Comparison of ENCODE assay signal across 28 cellular contexts in the genomic region with DNA sequence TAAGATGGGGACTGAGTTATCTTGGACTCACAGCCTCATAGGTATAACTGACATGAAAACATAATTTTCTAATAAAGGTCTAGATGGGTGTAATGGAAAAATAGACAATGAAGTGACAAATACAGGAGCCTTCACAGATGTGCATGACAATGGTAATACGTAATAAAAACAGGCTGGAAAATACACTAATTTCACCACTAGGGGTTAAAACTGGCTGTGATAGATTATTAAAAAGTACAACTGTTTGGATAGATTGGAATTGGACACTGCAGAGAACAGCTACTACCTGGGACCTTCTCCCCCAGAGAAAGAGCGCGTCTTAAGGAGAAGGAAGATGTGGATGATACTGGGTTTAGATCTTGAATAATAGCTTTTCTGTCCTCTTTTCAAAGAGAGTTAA. TPM values are rescaled to one million over a fixed set of nuclear protein-coding genes. Genes with fewer than 3 reads are reported as not detected.
DNase-seq lines count a peak whose midpoint lies in the region; ATAC-seq, FAIRE-seq and TF ChIP-seq lines count a peak whose summit lies in the region.
"Had no signal": no experiment of that assay in that cellular context is flagged by ENCODE, and none has a peak within 500 bp of the region (broad histone marks: within the 10 kb centered on the region; RNA-seq: fewer than 3 reads in every experiment).

No MANE protein-coding gene starts in this region.

- CTCF ChIA-PET in A549 (lab: Yijun Ruan, JAX) = interaction anchor here (0.8 to 1.8 kb wide), 2 partner anchors 420 to 439 kb away, joined by 3 to 7 read pairs; no protein-coding TSS in a partner anchor

- TF ChIP-seq POLR2A in A549 (IDR thresholded peaks at IDR 0.05; ENCODE audit: low read length) (no peak), gastroesophageal sphincter (IDR thresholded peaks at IDR 0.05) (no peak)

- H3K27me3 ChIP-seq in kidney epithelial cell (ENCODE audit: control insufficient read depth, insufficient read depth, low read length) (no peaks in the 10 kb centered on the region), aorta (ENCODE audit: control insufficient read depth in 1 of 2, insufficient read depth in 2 of 2, low read length in 1 of 2) (no peaks in the 10 kb centered on the region), gastroesophageal sphincter (peaks cover 44% of the 10 kb centered on the region)
- H3K27me3 ChIP-seq: ovary, right atrium auricular region, tibial nerve had no signal

- TF ChIP-seq CTCF in A549 (IDR thresholded peaks at IDR 0.05) (peak; percentile 12; the same call in 1 of the 3 replicates), VCaP (conservative IDR thresholded peaks at IDR 0.05) (peak; percentile 24; the same call in 1 of the 2 replicates), kidney epithelial cell (IDR thresholded peaks at IDR 0.05; ENCODE audit: insufficient read depth, low read length, poor library complexity, severe bottlenecking) (peak; percentile 10), gastroesophageal sphincter (IDR thresholded peaks at IDR 0.05) (no peak)

- H3K9me3 ChIP-seq in A549 (no peaks in the 10 kb centered on the region), aorta (ENCODE audit: control insufficient read depth, low read length) (no peaks in the 10 kb centered on the region), gastroesophageal sphincter (no peaks in the 10 kb centered on the region)
- H3K9me3 ChIP-seq: ovary, right atrium auricular region, spleen, tibial nerve had no signal

- no peak overlapping the region for H3K4me3 ChIP-seq in A549
- no peak overlapping the region for H3K4me3 ChIP-seq in kidney epithelial cell (ENCODE audit: low read depth, low read length)
- H3K4me3 ChIP-seq in aorta (ENCODE audit: low read length in 2 of 2) = no peak overlapping the region
- no peak overlapping the region for H3K4me3 ChIP-seq in gastroesophageal sphincter
- H3K4me3 ChIP-seq: ovary, right atrium auricular region, SK-N-MC, spleen, tibial nerve had no signal

- H3K27ac ChIP-seq in A549 = no peak overlapping the region
- H3K27ac ChIP-seq in VCaP = no peak overlapping the region
- H3K27ac ChIP-seq in aorta (ENCODE audit: low read depth in 1 of 2, low read length in 2 of 2) = no peak overlapping the region
- H3K27ac ChIP-seq in gastroesophageal sphincter = no peak overlapping the region
- H3K27ac ChIP-seq: KMS-11, ovary, right atrium auricular region, SK-N-MC, spleen, tibial nerve had no signal

- TF ChIP-seq RAD21 in A549 (conservative IDR thresholded peaks at IDR 0.05 in 1 of 2, IDR thresholded peaks at IDR 0.05 in 1 of 2) = no peak

- intact Hi-C loops in aorta (cut with DNase I) = no loop called here

- TF ChIP-seq EP300 in A549 (IDR thresholded peaks at IDR 0.05) (no peak), gastroesophageal sphincter (IDR thresholded peaks at IDR 0.05) (no peak)

- H3K4me1 ChIP-seq in A549 (no peaks in the 10 kb centered on the region), aorta (ENCODE audit: control insufficient read depth in 1 of 2, insufficient read depth in 2 of 2, low read length in 2 of 2) (no peaks in the 10 kb centered on the region), gastroesophageal sphincter (no peaks in the 10 kb centered on the region)
- H3K4me1 ChIP-seq: right atrium auricular region, tibial nerve had no signal

- ATAC-seq in A549 (0 out of 6 replicates have a peak, but pooled peaks of 1 of the 2 experiments have one; percentile 21), aorta (ENCODE audit: low FRiP score) (no peak), gastroesophageal sphincter (no peak)
- ATAC-seq: activated CD8-positive, alpha-beta T cell treated with anti-CD3 and anti-CD28 coated beads, Interleukin-2, amount 10 ng/mL, durations not matched to agents 7 days and 5 days; natural killer cell had no signal

- WGBS in A549 (ENCODE audit: missing lambda C conversion rate) = 68% methylated on average over 3 of the region's 3 CpGs
- WGBS in aorta, 2 donors = 96 to 99% methylated on average over 3 of the region's 3 CpGs
- WGBS in gastroesophageal sphincter (ENCODE audit: low coverage in 1 of 2), 2 donors = 86 to 90% methylated on average over 3 of the region's 3 CpGs

- no peak for FAIRE-seq in A549 (lab: Jason Lieb, UNC)
- no peak for FAIRE-seq in RCC 7860 (lab: Jason Lieb, UNC)
- FAIRE-seq: A204.1, TTC549 had no signal

- H3K4me2 ChIP-seq in A549 = no peak overlapping the region
- H3K4me2 ChIP-seq: KMS-11 had no signal

- no peaks in the 10 kb centered on the region for H3K36me3 ChIP-seq in kidney epithelial cell (ENCODE audit: control insufficient read depth, insufficient read depth, low read length)
- no peaks in the 10 kb centered on the region for H3K36me3 ChIP-seq in aorta (ENCODE audit: control insufficient read depth in 1 of 2, insufficient read depth in 2 of 2, low read length in 1 of 2)
- no peaks in the 10 kb centered on the region for H3K36me3 ChIP-seq in gastroesophageal sphincter
- H3K36me3 ChIP-seq: ovary, right atrium auricular region, spleen, tibial nerve had no signal

- DNase-seq in A549 (ENCODE audit: low read depth in 1 of 2, low spot score in 1 of 2) (no peak), HT-29 (ENCODE audit: low spot score) (peak; percentile 7), kidney epithelial cell (ENCODE audit: low read depth) (no peak), RCC 7860 (ENCODE audit: low spot score) (no peak), dermis blood vessel endothelial cell (no peak), aorta (no peak)
- DNase-seq: activated CD4-positive, alpha-beta T cell treated with anti-CD3 and anti-CD28 coated beads for 1 hour; activated CD8-positive, alpha-beta T cell treated with anti-CD3 and anti-CD28 coated beads, Interleukin-2, amount 10 ng/mL, durations not matched to agents 7 days and 5 days; activated effector memory CD4-positive, alpha-beta T cell treated with anti-CD3 and anti-CD28 coated beads, Interleukin-2, amount 50 U/mL, for 16 hours; activated naive CD8-positive, alpha-beta T cell treated with anti-CD3 and anti-CD28 coated beads for 36 hours; CD8-positive, alpha-beta memory T cell; cerebellar nuclear complex; H7; islet precursor cell; MV-4-11; natural killer cell; NCI-H2171; ovary; RPMI8226; spleen had no signal

- POLR2A ChIA-PET in A549 (lab: Yijun Ruan, JAX) = no interaction called here

TF ChIP-seq in A549, 52 proteins besides CTCF, POLR2A, EP300 and RAD21 (continues in another document):
- TF ChIP-seq RCOR1 (IDR thresholded peaks at IDR 0.05; ENCODE audit: low read depth, low read length) = no peak
- TF ChIP-seq CEBPB (IDR thresholded peaks at IDR 0.05) = no peak
- TF ChIP-seq FOXS1 (CRISPR knock-in tag; IDR thresholded peaks at IDR 0.05) = no peak
- no peak for TF ChIP-seq NFE2L2 (conservative IDR thresholded peaks at IDR 0.05; ENCODE audit: low read length)
- TF ChIP-seq MAZ (IDR thresholded peaks at IDR 0.05; ENCODE audit: borderline replicate concordance, low read depth, low read length) = no peak
- TF ChIP-seq, protein P1, sequence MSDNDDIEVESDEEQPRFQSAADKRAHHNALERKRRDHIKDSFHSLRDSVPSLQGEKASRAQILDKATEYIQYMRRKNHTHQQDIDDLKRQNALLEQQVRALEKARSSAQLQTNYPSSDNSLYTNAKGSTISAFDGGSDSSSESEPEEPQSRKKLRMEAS (IDR thresholded peaks at IDR 0.05) = no peak
- TF ChIP-seq HEYL (CRISPR knock-in tag; IDR thresholded peaks at IDR 0.05) = no peak
- TF ChIP-seq, protein P2, sequence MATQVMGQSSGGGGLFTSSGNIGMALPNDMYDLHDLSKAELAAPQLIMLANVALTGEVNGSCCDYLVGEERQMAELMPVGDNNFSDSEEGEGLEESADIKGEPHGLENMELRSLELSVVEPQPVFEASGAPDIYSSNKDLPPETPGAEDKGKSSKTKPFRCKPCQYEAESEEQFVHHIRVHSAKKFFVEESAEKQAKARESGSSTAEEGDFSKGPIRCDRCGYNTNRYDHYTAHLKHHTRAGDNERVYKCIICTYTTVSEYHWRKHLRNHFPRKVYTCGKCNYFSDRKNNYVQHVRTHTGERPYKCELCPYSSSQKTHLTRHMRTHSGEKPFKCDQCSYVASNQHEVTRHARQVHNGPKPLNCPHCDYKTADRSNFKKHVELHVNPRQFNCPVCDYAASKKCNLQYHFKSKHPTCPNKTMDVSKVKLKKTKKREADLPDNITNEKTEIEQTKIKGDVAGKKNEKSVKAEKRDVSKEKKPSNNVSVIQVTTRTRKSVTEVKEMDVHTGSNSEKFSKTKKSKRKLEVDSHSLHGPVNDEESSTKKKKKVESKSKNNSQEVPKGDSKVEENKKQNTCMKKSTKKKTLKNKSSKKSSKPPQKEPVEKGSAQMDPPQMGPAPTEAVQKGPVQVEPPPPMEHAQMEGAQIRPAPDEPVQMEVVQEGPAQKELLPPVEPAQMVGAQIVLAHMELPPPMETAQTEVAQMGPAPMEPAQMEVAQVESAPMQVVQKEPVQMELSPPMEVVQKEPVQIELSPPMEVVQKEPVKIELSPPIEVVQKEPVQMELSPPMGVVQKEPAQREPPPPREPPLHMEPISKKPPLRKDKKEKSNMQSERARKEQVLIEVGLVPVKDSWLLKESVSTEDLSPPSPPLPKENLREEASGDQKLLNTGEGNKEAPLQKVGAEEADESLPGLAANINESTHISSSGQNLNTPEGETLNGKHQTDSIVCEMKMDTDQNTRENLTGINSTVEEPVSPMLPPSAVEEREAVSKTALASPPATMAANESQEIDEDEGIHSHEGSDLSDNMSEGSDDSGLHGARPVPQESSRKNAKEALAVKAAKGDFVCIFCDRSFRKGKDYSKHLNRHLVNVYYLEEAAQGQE (IDR thresholded peaks at IDR 0.05) = no peak
- TF ChIP-seq PHF8 (IDR thresholded peaks at IDR 0.05; ENCODE audit: borderline replicate concordance, low read depth) = no peak
- no peak for TF ChIP-seq FOSL2 (IDR thresholded peaks at IDR 0.05)
- no peak for TF ChIP-seq FOSL2 (CRISPR knock-in tag; IDR thresholded peaks at IDR 0.05)
- TF ChIP-seq JUNB (IDR thresholded peaks at IDR 0.05) = no peak
- no peak for TF ChIP-seq SMC3 (IDR thresholded peaks at IDR 0.05)

RNA-seq across cellular contexts. Expression of a gene that starts 9.8 kb away (rescaled TPM):
- polyA plus RNA-seq in A549 (2011; rRNA removed) (1.3 and 1.5 TPM in 2 replicates), A549 (2017; fragmentation: RNase III; extraction: RNeasy Plus Mini Kit Qiagen cat#74134 plus additional on column Dnase treatment) (1.6 to 2.3 TPM (median 1.9 TPM) in 3 replicates), aorta (1 to 10 TPM; 4.4 to 7.2 TPM)
- 1.2 and 1.5 TPM in 2 replicates for polyA plus RNA-seq in A549 (2012; cell fraction: cytosol; rRNA removed)
- 1.5 and 1.9 TPM in 2 replicates for polyA plus RNA-seq in A549 (2012; cell fraction: nucleus; rRNA removed)
- polyA minus RNA-seq in A549 (2011; rRNA and poly(A)+ RNA removed) = 0.68 and 1.2 TPM in 2 replicates
- 0.38 and 1.1 TPM in 2 replicates for total RNA-seq in HT-29 (2014; rRNA removed; shearing (Covaris generic))
- total RNA-seq in kidney epithelial cell (2.8 and 6.4 TPM in 2 replicates), dermis blood vessel endothelial cell (1.9 and 2.3 TPM in 2 replicates), aorta (10 to 100 TPM; 12.0 to 19.3 TPM), gastroesophageal sphincter (10 to 100 TPM in 3 of 4 donors, 1 to 10 TPM in 1; 6.5 to 16.6 (median 11.5) TPM)

Comparison
In these comparisons a context has a peak if more than half of its experiments do, and no peak if none do; other contexts are left out.
1. CTCF ChIP-seq: peak in A549 (single experiment), VCaP (single experiment) and kidney epithelial cell (single experiment); none in gastroesophageal sphincter (0 of 4).